Comparison of ENCODE assay signal across 13 cellular contexts in genomic region chr15:32941823-32942222, GRCh38.
"Had no signal": no experiment of that assay in that cellular context is flagged by ENCODE, and none has a peak within 500 bp of the region (broad histone marks: within the 10 kb centered on the region; RNA-seq: fewer than 3 reads in every experiment).

No MANE protein-coding gene starts in this region.

- FAIRE-seq: colon had no signal

- DNase-seq: activated CD4-positive, alpha-beta T cell treated with anti-CD3 and anti-CD28 coated beads, Interleukin-2, amount 50 U/mL, for 4 hours; activated gamma-delta T cell; caudate nucleus; dorsolateral prefrontal cortex; foreskin keratinocyte; mesenchymal stem cell; naive thymus-derived CD8-positive, alpha-beta T cell; spleen; stimulated activated naive B cell treated with anti-CD40 and anti-IgM and Interleukin-4, amounts not matched to agents 10 μg/mL and 1 μg/mL and 100 μg/mL, for 72 hours; thyroid gland had no signal

- H3K27ac ChIP-seq: epithelial cell of prostate, foreskin keratinocyte, parathyroid adenoma, spleen had no signal

- H3K4me3 ChIP-seq: dorsolateral prefrontal cortex, spleen, thyroid gland had no signal

- ATAC-seq: foreskin keratinocyte; naive thymus-derived CD8-positive, alpha-beta T cell; stimulated activated naive B cell treated with anti-CD40 and anti-IgM and Interleukin-4, amounts not matched to agents 10 μg/mL and 1 μg/mL and 100 μg/mL, for 72 hours had no signal

- H3K79me2 ChIP-seq: parathyroid adenoma had no signal

- H3K27me3 ChIP-seq: dorsolateral prefrontal cortex, foreskin keratinocyte, thyroid gland had no signal

- H3K4me1 ChIP-seq: foreskin keratinocyte, parathyroid adenoma, spleen had no signal

- H3K9me3 ChIP-seq: spleen, thyroid gland had no signal

- H3K36me3 ChIP-seq: spleen, thyroid gland had no signal

- H3K9ac ChIP-seq: parathyroid adenoma had no signal

- H2AFZ ChIP-seq: parathyroid adenoma had no signal
